Comparison of ENCODE assay signal across 2 cellular contexts in the genomic region with DNA sequence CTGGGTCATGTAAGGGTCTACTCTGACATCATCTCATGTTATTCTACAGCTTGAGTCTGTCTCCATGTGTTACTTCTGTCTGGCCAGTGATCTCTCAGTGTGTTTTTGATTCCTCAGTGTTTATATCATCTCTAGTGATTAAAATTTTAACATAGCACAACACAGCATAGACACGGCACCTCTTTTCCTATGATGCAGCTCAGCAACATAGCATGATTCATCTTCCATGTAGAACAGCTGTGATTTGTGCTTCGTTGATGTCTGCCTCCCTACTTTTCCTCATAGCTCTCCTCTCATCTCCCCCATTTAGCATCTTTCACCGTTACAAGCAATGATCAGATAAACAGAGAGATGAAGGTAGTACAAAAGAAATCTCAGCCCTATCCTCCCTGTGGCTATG.
TF ChIP-seq lines count a peak whose summit lies in the region.

No MANE protein-coding gene starts in this region.

TF ChIP-seq in SK-N-SH treated with all-trans-retinoic acid at 6 μM for 48 hours, 23 proteins besides CTCF, POLR2A, EP300 and RAD21 (continued from another document):
- TF ChIP-seq, protein P1, sequence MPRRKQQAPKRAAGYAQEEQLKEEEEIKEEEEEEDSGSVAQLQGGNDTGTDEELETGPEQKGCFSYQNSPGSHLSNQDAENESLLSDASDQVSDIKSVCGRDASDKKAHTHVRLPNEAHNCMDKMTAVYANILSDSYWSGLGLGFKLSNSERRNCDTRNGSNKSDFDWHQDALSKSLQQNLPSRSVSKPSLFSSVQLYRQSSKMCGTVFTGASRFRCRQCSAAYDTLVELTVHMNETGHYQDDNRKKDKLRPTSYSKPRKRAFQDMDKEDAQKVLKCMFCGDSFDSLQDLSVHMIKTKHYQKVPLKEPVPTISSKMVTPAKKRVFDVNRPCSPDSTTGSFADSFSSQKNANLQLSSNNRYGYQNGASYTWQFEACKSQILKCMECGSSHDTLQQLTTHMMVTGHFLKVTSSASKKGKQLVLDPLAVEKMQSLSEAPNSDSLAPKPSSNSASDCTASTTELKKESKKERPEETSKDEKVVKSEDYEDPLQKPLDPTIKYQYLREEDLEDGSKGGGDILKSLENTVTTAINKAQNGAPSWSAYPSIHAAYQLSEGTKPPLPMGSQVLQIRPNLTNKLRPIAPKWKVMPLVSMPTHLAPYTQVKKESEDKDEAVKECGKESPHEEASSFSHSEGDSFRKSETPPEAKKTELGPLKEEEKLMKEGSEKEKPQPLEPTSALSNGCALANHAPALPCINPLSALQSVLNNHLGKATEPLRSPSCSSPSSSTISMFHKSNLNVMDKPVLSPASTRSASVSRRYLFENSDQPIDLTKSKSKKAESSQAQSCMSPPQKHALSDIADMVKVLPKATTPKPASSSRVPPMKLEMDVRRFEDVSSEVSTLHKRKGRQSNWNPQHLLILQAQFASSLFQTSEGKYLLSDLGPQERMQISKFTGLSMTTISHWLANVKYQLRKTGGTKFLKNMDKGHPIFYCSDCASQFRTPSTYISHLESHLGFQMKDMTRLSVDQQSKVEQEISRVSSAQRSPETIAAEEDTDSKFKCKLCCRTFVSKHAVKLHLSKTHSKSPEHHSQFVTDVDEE (CRISPR knock-in tag; IDR thresholded peaks at IDR 0.05), result no peak
- TF ChIP-seq ZNF8 (CRISPR knock-in tag; IDR thresholded peaks at IDR 0.05) (no peak), POU6F1 (CRISPR knock-in tag; IDR thresholded peaks at IDR 0.05; ENCODE audit: borderline replicate concordance, low read depth) (no peak)

TF ChIP-seq in SK-N-SH, 30 proteins besides CTCF, POLR2A, EP300 and RAD21 (continued from another document):
- TF ChIP-seq REST (IDR thresholded peaks at IDR 0.05; ENCODE audit: low read depth, low read length) (no peak), ELF1 (IDR thresholded peaks at IDR 0.05) (no peak), FOSL2 (IDR thresholded peaks at IDR 0.05; ENCODE audit: borderline replicate concordance, low read depth) (no peak)
